20 cellular contexts compared by ENCODE assay signal in the genomic region with DNA sequence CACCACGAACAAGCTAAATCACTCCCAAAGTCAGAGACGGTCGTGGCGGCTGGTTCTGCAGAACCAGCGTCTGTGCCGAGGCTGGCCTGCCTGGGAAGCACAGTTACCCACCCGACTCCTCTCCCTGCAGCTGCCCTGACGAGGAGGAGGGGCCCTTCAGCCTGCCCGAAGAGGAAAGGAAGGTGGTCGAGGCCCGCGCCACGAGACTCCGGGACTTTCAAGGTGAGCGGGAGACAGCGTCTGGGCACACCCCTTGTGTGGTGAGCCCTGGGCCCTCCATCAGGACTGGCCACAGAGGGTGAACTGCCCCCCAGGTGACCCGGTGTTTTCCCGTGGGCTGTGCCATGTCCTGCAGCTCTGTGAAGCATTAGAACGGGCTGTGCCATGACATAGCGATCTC. TPM values are rescaled to one million over a fixed set of nuclear protein-coding genes. Genes with fewer than 3 reads are reported as not detected.
DNase-seq lines count a peak whose midpoint lies in the region; ATAC-seq and TF ChIP-seq lines count a peak whose summit lies in the region.
"Had no signal": no experiment of that assay in that cellular context is flagged by ENCODE, and none has a peak within 500 bp of the region (broad histone marks: within the 10 kb centered on the region; RNA-seq: fewer than 3 reads in every experiment).

No MANE protein-coding gene starts in this region.

- TF ChIP-seq CTCF in IMR-90 (conservative IDR thresholded peaks at IDR 0.05; ENCODE audit: low read depth, low read length): no peak
- TF ChIP-seq CTCF in OCI-LY7 (conservative IDR thresholded peaks at IDR 0.05; ENCODE audit: low read length): no peak
- no peak for TF ChIP-seq CTCF in mammary epithelial cell (conservative IDR thresholded peaks at IDR 0.05 in 1 of 2, IDR thresholded peaks at IDR 0.05 in 1 of 2; ENCODE audit: extremely low read depth in 1 of 2, insufficient read depth in 1 of 2, low read depth in 1 of 2, low read length in 2 of 2)

- H3K4me3 Mint-ChIP-seq in activated T-helper 17 cell treated with anti-CD3 and anti-CD28 coated beads, Interleukin-2, amount 50 U/mL, for 72 hours: no peak overlapping the region
- H3K4me3 Mint-ChIP-seq in stimulated activated naive B cell treated with anti-CD40 and anti-IgM and Interleukin-4, amounts not matched to agents 10 μg/mL and 1 μg/mL and 100 μg/mL, for 72 hours: no peak overlapping the region
- H3K4me3 Mint-ChIP-seq in activated CD4-positive, alpha-beta T cell treated with anti-CD3 and anti-CD28 coated beads, Interleukin-2, amount 10 ng/mL, durations not matched to agents 24 days and 14 days: no peak overlapping the region
- H3K4me3 Mint-ChIP-seq: IgD-negative memory B cell had no signal

- H3K18ac ChIP-seq in IMR-90 (ENCODE audit: low read depth, low read length): no peak overlapping the region

- H2AK9ac ChIP-seq in IMR-90 (replicated peaks; ENCODE audit: low read depth, low read length, poor library complexity): no peak overlapping the region

- no peak for TF ChIP-seq POLR2A in IMR-90 (IDR thresholded peaks at IDR 0.05; ENCODE audit: low read depth, low read length)

- H2AK5ac ChIP-seq in IMR-90 (ENCODE audit: low read depth, low read length): no peak overlapping the region

- TF ChIP-seq RAD21 in IMR-90 (IDR thresholded peaks at IDR 0.05; ENCODE audit: low read length): no peak

- 95% methylated on average over 8 of the region's 20 CpGs; no CpG with 5 or more reads in 1 of the 2 experiments for WGBS in IMR-90 (ENCODE audit: extremely low coverage in 2 of 2, insufficient read length in 1 of 2), 2 experiments
- WGBS in mesodermal cell (ENCODE audit: insufficient coverage in 2 of 2), 2 experiments: 96 to 98% methylated on average over 16 to 19 of the region's 20 CpGs
- WGBS in mammary epithelial cell (ENCODE audit: low coverage, missing lambda C conversion rate): 84% methylated on average over 9 of the region's 20 CpGs

- H3K56ac ChIP-seq in IMR-90 (ENCODE audit: extremely low read depth, insufficient read depth, low read length): no peak overlapping the region

- no peaks in the 10 kb centered on the region for H3K79me2 ChIP-seq in OCI-LY7 (ENCODE audit: insufficient read depth, low read depth, low read length)
- no peaks in the 10 kb centered on the region for H3K79me2 ChIP-seq in mammary epithelial cell (ENCODE audit: insufficient read depth, low read length)

- H3K9ac ChIP-seq in IMR-90 (ENCODE audit: low read depth, low read length): no peak overlapping the region
- no peak overlapping the region for H3K9ac ChIP-seq in mammary epithelial cell (ENCODE audit: insufficient read depth, low read length)

- no peak overlapping the region for H2BK20ac ChIP-seq in IMR-90 (ENCODE audit: low read depth, low read length)

- H3K9me1 ChIP-seq in IMR-90 (ENCODE audit: insufficient read depth, low read length): no peaks in the 10 kb centered on the region

- H3K9me3 ChIP-seq in IMR-90 (ENCODE audit: control insufficient read depth, insufficient read depth, low read length) (no peaks in the 10 kb centered on the region), mesodermal cell (ENCODE audit: control insufficient read depth, low read length) (peaks cover 11% of the 10 kb centered on the region), OCI-LY7 (ENCODE audit: low read length) (peaks cover 5% of the 10 kb centered on the region; the same call in 1 of the 2 replicates), mammary epithelial cell (replicated peaks; ENCODE audit: insufficient read depth, low read length) (no peaks in the 10 kb centered on the region)
- H3K9me3 ChIP-seq: Peyer's patch had no signal

- H2AFZ ChIP-seq in IMR-90 (replicated peaks; ENCODE audit: low read length, poor library complexity) (no peak overlapping the region), OCI-LY7 (ENCODE audit: low read length) (no peak overlapping the region), mammary epithelial cell (ENCODE audit: low read depth, low read length) (no peak overlapping the region)

- H3K27ac ChIP-seq in IMR-90 (ENCODE audit: insufficient read depth, low read length) (no peak overlapping the region), mesodermal cell (ENCODE audit: low read depth, low read length, severe bottlenecking) (peak overlapping the region; percentile 66), OCI-LY7 (ENCODE audit: low read depth, low read length, poor library complexity, severe bottlenecking) (no peak overlapping the region), mammary epithelial cell (ENCODE audit: insufficient read depth, low read depth, low read length) (no peak overlapping the region)
- H3K27ac ChIP-seq: C4-2B, Peyer's patch had no signal

- H4K5ac ChIP-seq in IMR-90 (ENCODE audit: low read depth, low read length): no peak overlapping the region

- dilution Hi-C loops in IMR-90 (cut with HindIII; ENCODE audit: low sequenced_read_pairs, unreplicated experiment) (no loop called here), mammary epithelial cell (cut with HindIII; ENCODE audit: low sequenced_read_pairs) (loop anchor here (5.0 kb wide), 1 partner anchor 97 kb away; no protein-coding TSS in a partner anchor)

- 0 out of 2 replicates have a peak overlapping the region, but pooled peaks have one; percentile 6 for H2BK120ac ChIP-seq in IMR-90 (ENCODE audit: low read depth, low read length)

- in situ Hi-C loops in IMR-90 (cut with MboI; ENCODE audit: low sequenced_read_pairs) (no loop called here), mammary epithelial cell (cut with MboI; ENCODE audit: low sequenced_read_pairs in 2 of 2) (no loop called here)

- H3K9me3 Mint-ChIP-seq in activated T-helper 17 cell treated with anti-CD3 and anti-CD28 coated beads, Interleukin-2, amount 50 U/mL, for 72 hours: no peaks in the 10 kb centered on the region
- H3K9me3 Mint-ChIP-seq in stimulated activated naive B cell treated with anti-CD40 and anti-IgM and Interleukin-4, amounts not matched to agents 10 μg/mL and 1 μg/mL and 100 μg/mL, for 72 hours: peaks cover 0 to 8% of the 10 kb centered on the region in 2 donors
- no peaks in the 10 kb centered on the region for H3K9me3 Mint-ChIP-seq in activated CD4-positive, alpha-beta T cell treated with anti-CD3 and anti-CD28 coated beads, Interleukin-2, amount 10 ng/mL, durations not matched to agents 24 days and 14 days
- H3K9me3 Mint-ChIP-seq: CD8-positive, alpha-beta memory T cell; IgD-negative memory B cell had no signal

- peaks cover 5% of the 10 kb centered on the region for H3K4me1 Mint-ChIP-seq in activated T-helper 17 cell treated with anti-CD3 and anti-CD28 coated beads, Interleukin-2, amount 50 U/mL, for 72 hours
- peaks cover 0 to 6% of the 10 kb centered on the region in 2 donors for H3K4me1 Mint-ChIP-seq in stimulated activated naive B cell treated with anti-CD40 and anti-IgM and Interleukin-4, amounts not matched to agents 10 μg/mL and 1 μg/mL and 100 μg/mL, for 72 hours
- H3K4me1 Mint-ChIP-seq in activated CD4-positive, alpha-beta T cell treated with anti-CD3 and anti-CD28 coated beads, Interleukin-2, amount 10 ng/mL, durations not matched to agents 24 days and 14 days: no peaks in the 10 kb centered on the region

- peaks cover 57% of the 10 kb centered on the region for H3K36me3 ChIP-seq in IMR-90 (ENCODE audit: control insufficient read depth, insufficient read depth, low read length)
- peaks cover 74% of the 10 kb centered on the region for H3K36me3 ChIP-seq in mesodermal cell (ENCODE audit: control insufficient read depth, insufficient read depth, low read length)
- peaks cover 99% of the 10 kb centered on the region for H3K36me3 ChIP-seq in OCI-LY7 (ENCODE audit: insufficient read depth, low read length)
- peaks cover 5% of the 10 kb centered on the region for H3K36me3 ChIP-seq in mammary epithelial cell (ENCODE audit: insufficient read depth, low read length)

- CTCF ChIA-PET in IMR-90 (lab: Yijun Ruan, JAX): no interaction called here
- CTCF ChIA-PET in OCI-LY7 (lab: Charles Lee; ENCODE audit: unreplicated experiment): no interaction called here
- CTCF ChIA-PET in mammary epithelial cell (lab: Charles Lee; ENCODE audit: low non-redundant PET): no interaction called here

- ATAC-seq in IMR-90 (ENCODE audit: low read depth): no peak
- ATAC-seq in activated T-helper 17 cell treated with anti-CD3 and anti-CD28 coated beads, Interleukin-2, amount 50 U/mL, for 72 hours (replicated peaks): no peak
- ATAC-seq in stimulated activated naive B cell treated with anti-CD40 and anti-IgM and Interleukin-4, amounts not matched to agents 10 μg/mL and 1 μg/mL and 100 μg/mL, for 72 hours (replicated peaks): no peak
- ATAC-seq: Right ventricle myocardium inferior had no signal

- POLR2A ChIA-PET in IMR-90 (lab: Charles Lee; ENCODE audit: unreplicated experiment): no interaction called here
- POLR2A ChIA-PET in OCI-LY7 (lab: Charles Lee): no interaction called here

- no peak overlapping the region for H2BK15ac ChIP-seq in IMR-90 (ENCODE audit: low read depth, low read length)

- H3K27me3 Mint-ChIP-seq in activated T-helper 17 cell treated with anti-CD3 and anti-CD28 coated beads, Interleukin-2, amount 50 U/mL, for 72 hours: no peaks in the 10 kb centered on the region
- no peaks in the 10 kb centered on the region for H3K27me3 Mint-ChIP-seq in stimulated activated naive B cell treated with anti-CD40 and anti-IgM and Interleukin-4, amounts not matched to agents 10 μg/mL and 1 μg/mL and 100 μg/mL, for 72 hours
- no peaks in the 10 kb centered on the region for H3K27me3 Mint-ChIP-seq in activated CD4-positive, alpha-beta T cell treated with anti-CD3 and anti-CD28 coated beads, Interleukin-2, amount 10 ng/mL, durations not matched to agents 24 days and 14 days
- H3K27me3 Mint-ChIP-seq: CD8-positive, alpha-beta memory T cell; IgD-negative memory B cell had no signal

- peaks cover 97% of the 10 kb centered on the region for H3K36me3 Mint-ChIP-seq in activated T-helper 17 cell treated with anti-CD3 and anti-CD28 coated beads, Interleukin-2, amount 50 U/mL, for 72 hours (ENCODE audit: low read depth)
- peaks cover 50 to 66% of the 10 kb centered on the region in 2 donors for H3K36me3 Mint-ChIP-seq in stimulated activated naive B cell treated with anti-CD40 and anti-IgM and Interleukin-4, amounts not matched to agents 10 μg/mL and 1 μg/mL and 100 μg/mL, for 72 hours
- peaks cover 52% of the 10 kb centered on the region for H3K36me3 Mint-ChIP-seq in activated CD4-positive, alpha-beta T cell treated with anti-CD3 and anti-CD28 coated beads, Interleukin-2, amount 10 ng/mL, durations not matched to agents 24 days and 14 days (ENCODE audit: low read depth)

- intact Hi-C loops in IMR-90 (cut with micrococcal nuclease): no loop called here
- intact Hi-C loops in activated CD4-positive, alpha-beta T cell treated with anti-CD3 and anti-CD28 coated beads, Interleukin-2, amount 10 ng/mL, durations not matched to agents 24 days and 14 days (cut with micrococcal nuclease): no loop called here
- intact Hi-C loops in OCI-LY7 (cut with micrococcal nuclease; ENCODE audit: unreplicated experiment): no loop called here
- intact Hi-C loops in mammary epithelial cell (cut with micrococcal nuclease): no loop called here

- no peaks in the 10 kb centered on the region for H4K20me1 ChIP-seq in IMR-90 (ENCODE audit: insufficient read depth, low read length)
- no peaks in the 10 kb centered on the region for H4K20me1 ChIP-seq in OCI-LY7 (ENCODE audit: insufficient read depth, low read length)
- no peaks in the 10 kb centered on the region for H4K20me1 ChIP-seq in mammary epithelial cell (ENCODE audit: insufficient read depth, low read length)

- H4K8ac ChIP-seq in IMR-90 (ENCODE audit: low read depth in 2 of 2, low read length in 2 of 2): no peak overlapping the region

- no peak overlapping the region for H3K14ac ChIP-seq in IMR-90 (replicated peaks; ENCODE audit: low read depth, low read length)

- H3K27me3 ChIP-seq in IMR-90 (ENCODE audit: control insufficient read depth, insufficient read depth, low read length): no peaks in the 10 kb centered on the region
- H3K27me3 ChIP-seq in mammary epithelial cell (ENCODE audit: insufficient read depth, low read length): no peaks in the 10 kb centered on the region
- H3K27me3 ChIP-seq: Peyer's patch had no signal

- peaks cover 0 to 6% of the 10 kb centered on the region in 2 experiments; a peak in 3 of 4 replicates for H3K79me1 ChIP-seq in IMR-90 (ENCODE audit: low read depth in 1 of 2, low read length in 2 of 2)

- no peaks in the 10 kb centered on the region for H3K9me2 ChIP-seq in OCI-LY7 (ENCODE audit: insufficient read depth, low read length)

- H3K4me1 ChIP-seq in IMR-90 (ENCODE audit: control insufficient read depth, insufficient read depth, low read length) (no peaks in the 10 kb centered on the region), mesodermal cell (ENCODE audit: control insufficient read depth, insufficient read depth, low read length, poor library complexity, severe bottlenecking) (peaks cover 14% of the 10 kb centered on the region), OCI-LY7 (ENCODE audit: insufficient read depth, low read length, poor library complexity, severe bottlenecking) (no peaks in the 10 kb centered on the region), mammary epithelial cell (ENCODE audit: insufficient read depth, low read length) (no peaks in the 10 kb centered on the region)
- H3K4me1 ChIP-seq: Peyer's patch had no signal

- DNase-seq in IMR-90: no peak
- DNase-seq in stimulated activated naive B cell treated with anti-CD40 and anti-IgM and Interleukin-4, amounts not matched to agents 10 μg/mL and 1 μg/mL and 100 μg/mL, for 72 hours: no peak
- no peak for DNase-seq in activated CD4-positive, alpha-beta T cell treated with anti-CD3 and anti-CD28 coated beads, Interleukin-2, amount 10 ng/mL, durations not matched to agents 24 days and 14 days
- no peak for DNase-seq in OCI-LY7 (ENCODE audit: low spot score)
- DNase-seq in mammary epithelial cell: no peak
- DNase-seq: CD8-positive, alpha-beta memory T cell; GOT3; NCI-H1105; NCI-H2029 treated with DMSO at 0.1 percent for 48 hours; NCI-H2171; NCI-H345; NCI-H524; NCI-H774; NK-92 treated with Interleukin-12 subunit alpha and Interleukin-12 subunit beta, amount 100 ng/mL, for 24 hours; Peyer's patch had no signal

- H3K4ac ChIP-seq in IMR-90 (ENCODE audit: low read depth, low read length): peak overlapping the region; percentile 75

- no peak overlapping the region for H3K23ac ChIP-seq in IMR-90 (ENCODE audit: low read depth, low read length)

- H2BK5ac ChIP-seq in IMR-90 (ENCODE audit: low read depth, low read length, poor library complexity, severe bottlenecking): no peak overlapping the region

- H3K4me2 ChIP-seq in IMR-90 (ENCODE audit: low read depth, low read length) (no peak overlapping the region), OCI-LY7 (ENCODE audit: low read length) (no peak overlapping the region), mammary epithelial cell (ENCODE audit: insufficient read depth, low read depth, low read length) (no peak overlapping the region)

- H4K91ac ChIP-seq in IMR-90 (ENCODE audit: insufficient read depth, low read depth, low read length): peak overlapping the region; percentile 49; the same call in 1 of the 2 replicates

- no TSS peak for BruUV-seq in IMR-90 (replicated peaks; lab: Mats Ljungman, UMichigan)
- BruUV-seq in OCI-LY7 (replicated peaks; lab: Mats Ljungman, UMichigan): no TSS peak
- no TSS peak for BruUV-seq in mammary epithelial cell (replicated peaks; lab: Mats Ljungman, UMichigan)

- H3K27ac Mint-ChIP-seq in activated T-helper 17 cell treated with anti-CD3 and anti-CD28 coated beads, Interleukin-2, amount 50 U/mL, for 72 hours: peak overlapping the region; percentile 50
- peak overlapping the region; percentile 28 for H3K27ac Mint-ChIP-seq in stimulated activated naive B cell treated with anti-CD40 and anti-IgM and Interleukin-4, amounts not matched to agents 10 μg/mL and 1 μg/mL and 100 μg/mL, for 72 hours
- no peak overlapping the region for H3K27ac Mint-ChIP-seq in activated CD4-positive, alpha-beta T cell treated with anti-CD3 and anti-CD28 coated beads, Interleukin-2, amount 10 ng/mL, durations not matched to agents 24 days and 14 days

- H3K4me3 ChIP-seq in IMR-90 (ENCODE audit: insufficient read depth, low read depth, low read length) (no peak overlapping the region), mesodermal cell (ENCODE audit: extremely low read depth, insufficient read depth, low read length, poor library complexity, severe bottlenecking) (no peak overlapping the region), OCI-LY7 (ENCODE audit: low read depth, low read length, poor library complexity, severe bottlenecking) (no peak overlapping the region), mammary epithelial cell (replicated peaks in 1 of 3; ENCODE audit: insufficient read depth in 1 of 3, low read depth in 2 of 3, low read length in 3 of 3) (no peak overlapping the region)
- H3K4me3 ChIP-seq: Peyer's patch had no signal

RNA-seq across cellular contexts. Expression of a gene that starts 29.1 kb away (rescaled TPM):
- total RNA-seq in IMR-90 (2012; rRNA removed) (0.72 and 1.1 TPM in 2 replicates), OCI-LY7 (2022) (not detected in 2 replicates), mammary epithelial cell (1 to 10 TPM; 5.7 to 6.8 TPM)
- polyA plus RNA-seq in IMR-90 (2012; rRNA removed) (1.7 and 1.9 TPM in 2 replicates), mammary epithelial cell (2.1 TPM)
- polyA plus RNA-seq in IMR-90 (2012; cell fraction: cytosol; rRNA removed): 2.8 and 3.6 TPM in 2 replicates
- 0.76 and 2.7 TPM in 2 replicates for polyA plus RNA-seq in IMR-90 (2012; cell fraction: nucleus; rRNA removed; ENCODE audit: low replicate concordance)
- under 1 TPM in 1 of 2 donors, not detected in 1; 0.66 TPM for total RNA-seq in activated T-helper 17 cell treated with anti-CD3 and anti-CD28 coated beads, Interleukin-2, amount 50 U/mL, for 72 hours
- 1.1 TPM for polyA plus RNA-seq in mesodermal cell (2013, experiment 1 of 2)
- polyA plus RNA-seq in mesodermal cell (2013, experiment 2 of 2): 1.4 TPM
- 1.1 and 1.2 TPM in 2 replicates for total RNA-seq in activated CD4-positive, alpha-beta T cell treated with anti-CD3 and anti-CD28 coated beads, Interleukin-2, amount 10 ng/mL, durations not matched to agents 24 days and 14 days
- not detected in 2 replicates for total RNA-seq in OCI-LY7 (2014; rRNA removed; shearing (Covaris generic))
- polyA minus RNA-seq in mammary epithelial cell: not detected

RNA-seq across cellular contexts. Expression of a gene that starts 56.1 kb away (rescaled TPM):
- 5.4 and 9.2 TPM in 2 replicates for total RNA-seq in IMR-90 (2012; rRNA removed)
- polyA plus RNA-seq in IMR-90 (2012; rRNA removed): 30.7 and 34.9 TPM in 2 replicates
- polyA plus RNA-seq in IMR-90 (2012; cell fraction: cytosol; rRNA removed): 43.8 and 60.5 TPM in 2 replicates
- polyA plus RNA-seq in IMR-90 (2012; cell fraction: nucleus; rRNA removed; ENCODE audit: low replicate concordance): 19.3 and 34.2 TPM in 2 replicates
- total RNA-seq in activated T-helper 17 cell treated with anti-CD3 and anti-CD28 coated beads, Interleukin-2, amount 50 U/mL, for 72 hours: 1 to 10 TPM; 2.9 to 3.1 TPM
- polyA plus RNA-seq in mesodermal cell (2013, experiment 1 of 2): 57.0 TPM
- polyA plus RNA-seq in mesodermal cell (2013, experiment 2 of 2): 47.8 TPM
- total RNA-seq in activated CD4-positive, alpha-beta T cell treated with anti-CD3 and anti-CD28 coated beads, Interleukin-2, amount 10 ng/mL, durations not matched to agents 24 days and 14 days: 5.1 and 5.7 TPM in 2 replicates
- total RNA-seq in OCI-LY7 (2014; rRNA removed; shearing (Covaris generic)): not detected in 2 replicates
- total RNA-seq in OCI-LY7 (2022): not detected in 2 replicates
- 10 to 100 TPM; 21.7 to 22.0 TPM for total RNA-seq in mammary epithelial cell
- 16.6 TPM for polyA plus RNA-seq in mammary epithelial cell
- polyA minus RNA-seq in mammary epithelial cell: 55.9 TPM
